29 cellular contexts compared by ENCODE assay signal in genomic region chr11:116211166-116211565, GRCh38.
"Had no signal": no experiment of that assay in that cellular context is flagged by ENCODE, and none has a peak within 500 bp of the region (broad histone marks: within the 10 kb centered on the region; RNA-seq: fewer than 3 reads in every experiment).

No MANE protein-coding gene starts in this region.

- H3K9me3 Mint-ChIP-seq: activated CD4-positive, alpha-beta T cell treated with anti-CD3 and anti-CD28 coated beads, Interleukin-2, amount 10 ng/mL, durations not matched to agents 24 days and 14 days; activated CD8-positive, alpha-beta T cell treated with anti-CD3 and anti-CD28 coated beads for 36 hours; activated naive CD8-positive, alpha-beta T cell treated with anti-CD3 and anti-CD28 coated beads for 36 hours; activated T-cell treated with anti-CD3 and anti-CD28 coated beads, Interleukin-2, amount 50 U/mL, for 24 hours; activated T-helper 2 cell treated with anti-CD3 and anti-CD28 coated beads, Interferon-gamma antibody, Interleukin-2, Interleukin-4, amounts not matched to agents 10 μg/mL and 5 μg/mL and 100 μg/mL, durations not matched to agents 14 hours and 24 hours and 36 hours; T-helper 1 cell treated with Interleukin-12 subunit alpha and Interleukin-12 subunit beta and Interleukin-4 antibody, amounts not matched to agents 30 μg/mL and 1 μg/mL, for 36 hours; T-helper 2 cell treated with Interferon-gamma antibody and Interleukin-4, amounts not matched to agents 5 μg/mL and 100 μg/mL, for 36 hours had no signal

- H3K36me3 ChIP-seq: brain microvascular endothelial cell, Peyer's patch, SJSA1 had no signal

- H3K4me3 Mint-ChIP-seq: activated CD4-positive, alpha-beta T cell treated with anti-CD3 and anti-CD28 coated beads, Interleukin-2, amount 10 ng/mL, durations not matched to agents 24 days and 14 days; activated CD8-positive, alpha-beta T cell treated with anti-CD3 and anti-CD28 coated beads for 36 hours; activated naive CD8-positive, alpha-beta T cell treated with anti-CD3 and anti-CD28 coated beads for 36 hours; activated T-cell treated with anti-CD3 and anti-CD28 coated beads, Interleukin-2, amount 50 U/mL, for 24 hours; T-helper 1 cell treated with Interleukin-12 subunit alpha and Interleukin-12 subunit beta and Interleukin-4 antibody, amounts not matched to agents 30 μg/mL and 1 μg/mL, for 36 hours; T-helper 2 cell treated with Interferon-gamma antibody and Interleukin-4, amounts not matched to agents 5 μg/mL and 100 μg/mL, for 36 hours had no signal

- H3K4me1 Mint-ChIP-seq: activated CD4-positive, alpha-beta T cell treated with anti-CD3 and anti-CD28 coated beads, Interleukin-2, amount 10 ng/mL, durations not matched to agents 24 days and 14 days; activated naive CD8-positive, alpha-beta T cell treated with anti-CD3 and anti-CD28 coated beads for 36 hours had no signal

- H3K27ac ChIP-seq: brain microvascular endothelial cell, Peyer's patch, SJSA1 had no signal

- H3K9ac ChIP-seq: SK-N-SH had no signal

- ATAC-seq: activated CD8-positive, alpha-beta T cell treated with anti-CD3 and anti-CD28 coated beads for 36 hours had no signal

- H3K27ac Mint-ChIP-seq: activated CD4-positive, alpha-beta T cell treated with anti-CD3 and anti-CD28 coated beads, Interleukin-2, amount 10 ng/mL, durations not matched to agents 24 days and 14 days; activated CD8-positive, alpha-beta T cell treated with anti-CD3 and anti-CD28 coated beads for 36 hours; activated naive CD8-positive, alpha-beta T cell treated with anti-CD3 and anti-CD28 coated beads for 36 hours; activated T-cell treated with anti-CD3 and anti-CD28 coated beads, Interleukin-2, amount 50 U/mL, for 24 hours; activated T-helper 2 cell treated with anti-CD3 and anti-CD28 coated beads, Interferon-gamma antibody, Interleukin-2, Interleukin-4, amounts not matched to agents 10 μg/mL and 5 μg/mL and 100 μg/mL, durations not matched to agents 14 hours and 24 hours and 36 hours; T-helper 1 cell treated with Interleukin-12 subunit alpha and Interleukin-12 subunit beta and Interleukin-4 antibody, amounts not matched to agents 30 μg/mL and 1 μg/mL, for 36 hours; T-helper 2 cell treated with Interferon-gamma antibody and Interleukin-4, amounts not matched to agents 5 μg/mL and 100 μg/mL, for 36 hours had no signal

- H3K36me3 Mint-ChIP-seq: activated naive CD8-positive, alpha-beta T cell treated with anti-CD3 and anti-CD28 coated beads for 36 hours had no signal

- H3K4me3 ChIP-seq: Peyer's patch, SJSA1 had no signal

- DNase-seq: activated CD4-positive, alpha-beta T cell treated with anti-CD3 and anti-CD28 coated beads, Interleukin-2, amount 10 ng/mL, durations not matched to agents 24 days and 14 days; activated CD4-positive, alpha-beta T cell treated with anti-CD3 and anti-CD28 coated beads, Interleukin-2, amount 50 U/mL, for 4 hours; activated CD8-positive, alpha-beta T cell treated with anti-CD3 and anti-CD28 coated beads for 36 hours; activated naive CD4-positive, alpha-beta T cell treated with anti-CD3 and anti-CD28 coated beads, Interleukin-2, amount 50 U/mL, for 16 hours; activated naive CD8-positive, alpha-beta T cell treated with anti-CD3 and anti-CD28 coated beads for 36 hours; activated T-cell treated with anti-CD3 and anti-CD28 coated beads, Interleukin-2, amount 50 U/mL, for 24 hours; amniotic stem cell; aorta; brain microvascular endothelial cell; central memory CD4-positive, alpha-beta T cell; Karpas-422; KBM-7; NCI-H1105; NCI-H1417 treated with DMSO at 0.1 percent for 48 hours; NCI-H187 treated with DMSO at 0.1 percent for 48 hours; NCI-H2081 treated with DMSO at 0.1 percent for 48 hours; NCI-H226; NCI-H446 treated with DMSO at 0.1 percent for 48 hours; NCI-H524; NCI-H69; NCI-H82; Peyer's patch; RPMI8226; SHP77 treated with DMSO at 0.1 percent for 48 hours; SK-N-SH had no signal

- H3K9me3 ChIP-seq: Peyer's patch, SJSA1, SK-N-SH had no signal

- H3K27me3 Mint-ChIP-seq: activated CD4-positive, alpha-beta T cell treated with anti-CD3 and anti-CD28 coated beads, Interleukin-2, amount 10 ng/mL, durations not matched to agents 24 days and 14 days; activated naive CD8-positive, alpha-beta T cell treated with anti-CD3 and anti-CD28 coated beads for 36 hours had no signal

- H3K4me1 ChIP-seq: Peyer's patch, SJSA1 had no signal

- H3K27me3 ChIP-seq: brain microvascular endothelial cell, Peyer's patch, SJSA1 had no signal
